ENCODE assay signal across 1 cellular context in the genomic region with DNA sequence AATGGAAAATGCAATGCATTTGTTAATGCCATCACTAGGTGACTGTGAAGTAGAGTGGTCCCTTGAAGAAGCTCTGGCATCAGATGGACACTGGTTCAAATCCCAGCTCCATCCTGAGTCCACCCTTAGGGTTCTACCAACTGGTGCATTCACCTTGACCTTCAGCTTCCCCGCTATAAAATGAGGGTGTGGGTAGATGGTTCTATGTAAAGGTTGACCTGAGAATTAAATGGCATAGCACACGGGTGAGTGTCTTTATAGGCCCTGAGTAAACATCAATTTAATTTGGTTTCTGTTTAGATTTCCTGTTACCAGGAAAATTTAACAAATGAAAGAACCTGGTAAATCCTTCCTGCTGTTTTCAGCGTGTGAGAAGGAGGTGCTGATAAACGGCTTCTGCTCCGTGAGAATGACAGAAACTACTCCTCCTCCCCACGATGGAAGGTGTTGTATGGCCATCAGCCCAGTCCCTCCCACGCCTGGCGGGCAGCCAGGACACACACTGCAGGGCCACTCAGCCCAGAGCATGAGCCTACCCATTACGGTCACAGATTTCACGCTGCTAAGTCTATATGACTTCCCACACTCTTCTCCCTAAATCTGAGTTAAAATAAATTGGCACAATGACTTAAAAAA.
TF ChIP-seq lines count a peak whose summit lies in the region.

No MANE protein-coding gene starts in this region.

TF ChIP-seq in K562, 482 proteins besides CTCF, POLR2A, EP300 and RAD21 (continued from another document):
- TF ChIP-seq, protein P1, sequence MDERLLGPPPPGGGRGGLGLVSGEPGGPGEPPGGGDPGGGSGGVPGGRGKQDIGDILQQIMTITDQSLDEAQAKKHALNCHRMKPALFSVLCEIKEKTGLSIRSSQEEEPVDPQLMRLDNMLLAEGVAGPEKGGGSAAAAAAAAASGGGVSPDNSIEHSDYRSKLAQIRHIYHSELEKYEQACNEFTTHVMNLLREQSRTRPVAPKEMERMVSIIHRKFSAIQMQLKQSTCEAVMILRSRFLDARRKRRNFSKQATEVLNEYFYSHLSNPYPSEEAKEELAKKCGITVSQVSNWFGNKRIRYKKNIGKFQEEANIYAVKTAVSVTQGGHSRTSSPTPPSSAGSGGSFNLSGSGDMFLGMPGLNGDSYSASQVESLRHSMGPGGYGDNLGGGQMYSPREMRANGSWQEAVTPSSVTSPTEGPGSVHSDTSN (CRISPR knock-in tag; IDR thresholded peaks at IDR 0.05; ENCODE audit: low read depth), result no peak
- TF ChIP-seq, protein P1 (tag; conservative IDR thresholded peaks at IDR 0.05; ENCODE audit: low read depth), result 0 out of 2 replicates have a peak, but pooled peaks have one; percentile 33
